ENCODE assay signal across 9 cellular contexts in genomic region chr19:16293133-16294085, GRCh38. TPM values are rescaled to one million over a fixed set of nuclear protein-coding genes. Genes with fewer than 3 reads are reported as not detected.
DNase-seq lines count a peak whose midpoint lies in the region; ATAC-seq, FAIRE-seq and TF ChIP-seq lines count a peak whose summit lies in the region.
"Had no signal": no experiment of that assay in that cellular context is flagged by ENCODE, and none has a peak within 500 bp of the region (broad histone marks: within the 10 kb centered on the region; RNA-seq: fewer than 3 reads in every experiment).

No MANE protein-coding gene starts in this region.

- H3K27me3 Mint-ChIP-seq in astrocyte (ENCODE audit: low read depth, unreplicated experiment): peaks cover 11% of the 10 kb centered on the region
- H3K27me3 Mint-ChIP-seq in natural killer cell treated with Interleukin-12 subunit alpha and Interleukin-12 subunit beta and Interleukin-15 and Interleukin-18, amount 100 ng/mL, for 72 hours: peaks cover 4 to 5% of the 10 kb centered on the region in 2 donors

- DNase-seq in Kasumi-1 (lab: John Stamatoyannopoulos, UW) (peak; percentile 11 to 17), astrocyte (ENCODE audit: low read depth) (peak; percentile 96), kidney glomerular epithelial cell (lab: John Stamatoyannopoulos, UW) (peak; percentile 16), NCI-H69 (lab: John Stamatoyannopoulos, UW) (no peak), NCI-H510A treated with DMSO at 0.1 percent for 48 hours (lab: John Stamatoyannopoulos, UW) (no peak)
- DNase-seq in natural killer cell treated with Interleukin-12 subunit alpha and Interleukin-12 subunit beta and Interleukin-15 and Interleukin-18, amount 100 ng/mL, for 72 hours (ENCODE audit: low spot score): no peak
- DNase-seq: activated naive CD8-positive, alpha-beta T cell treated with anti-CD3 and anti-CD28 coated beads, Interleukin-2, amount 10 ng/mL, durations not matched to agents 7 days and 5 days had no signal

- ATAC-seq in HG02678 (IDR thresholded peaks at IDR 0.05; ENCODE audit: unreplicated experiment): no peak
- ATAC-seq in natural killer cell treated with Interleukin-12 subunit alpha and Interleukin-12 subunit beta and Interleukin-15 and Interleukin-18, amount 100 ng/mL, for 72 hours: no peak

- H3K9me3 Mint-ChIP-seq in astrocyte (ENCODE audit: unreplicated experiment): peaks cover 1% of the 10 kb centered on the region
- no peaks in the 10 kb centered on the region for H3K9me3 Mint-ChIP-seq in natural killer cell treated with Interleukin-12 subunit alpha and Interleukin-12 subunit beta and Interleukin-15 and Interleukin-18, amount 100 ng/mL, for 72 hours
- H3K9me3 Mint-ChIP-seq: activated naive CD8-positive, alpha-beta T cell treated with anti-CD3 and anti-CD28 coated beads, Interleukin-2, amount 10 ng/mL, durations not matched to agents 7 days and 5 days had no signal

- H4K20me1 ChIP-seq in astrocyte (ENCODE audit: insufficient read depth, low read length): no peaks in the 10 kb centered on the region

- H3K27ac ChIP-seq in astrocyte (ENCODE audit: low read depth, low read length) (peak overlapping the region; percentile 92), thymus (ENCODE audit: low read depth) (peak overlapping the region; percentile 69)

- H3K4me3 ChIP-seq in astrocyte (ENCODE audit: insufficient read depth, low read depth, low read length) (peak overlapping the region; percentile 34), thymus (ENCODE audit: low read length) (no peak overlapping the region)

- WGBS in thymus: 90% methylated on average over 27 of the region's 27 CpGs

- no peak for TF ChIP-seq CTCF in astrocyte (IDR thresholded peaks at IDR 0.05; ENCODE audit: insufficient read depth, low read depth, low read length)

- H3K4me1 ChIP-seq in astrocyte (ENCODE audit: insufficient read depth, low read length) (peaks cover 19% of the 10 kb centered on the region), thymus (ENCODE audit: control insufficient read depth, insufficient read depth, low read length) (no peaks in the 10 kb centered on the region)

- H3K36me3 ChIP-seq in astrocyte (ENCODE audit: insufficient read depth, low read length) (no peaks in the 10 kb centered on the region), thymus (ENCODE audit: control insufficient read depth, insufficient read depth) (no peaks in the 10 kb centered on the region)

- H3K36me3 Mint-ChIP-seq in astrocyte (ENCODE audit: low read depth, unreplicated experiment): no peaks in the 10 kb centered on the region
- H3K36me3 Mint-ChIP-seq in natural killer cell treated with Interleukin-12 subunit alpha and Interleukin-12 subunit beta and Interleukin-15 and Interleukin-18, amount 100 ng/mL, for 72 hours: no peaks in the 10 kb centered on the region
- H3K36me3 Mint-ChIP-seq: activated naive CD8-positive, alpha-beta T cell treated with anti-CD3 and anti-CD28 coated beads, Interleukin-2, amount 10 ng/mL, durations not matched to agents 7 days and 5 days had no signal

- no peak overlapping the region for H2AFZ ChIP-seq in astrocyte (ENCODE audit: low read depth, low read length)

- peaks cover 2% of the 10 kb centered on the region for H3K4me1 Mint-ChIP-seq in astrocyte (ENCODE audit: low read depth, unreplicated experiment)
- no peaks in the 10 kb centered on the region for H3K4me1 Mint-ChIP-seq in natural killer cell treated with Interleukin-12 subunit alpha and Interleukin-12 subunit beta and Interleukin-15 and Interleukin-18, amount 100 ng/mL, for 72 hours (ENCODE audit: low read depth in 2 of 2)

- no peak overlapping the region for H3K4me3 Mint-ChIP-seq in astrocyte (ENCODE audit: unreplicated experiment)
- no peak overlapping the region for H3K4me3 Mint-ChIP-seq in natural killer cell treated with Interleukin-12 subunit alpha and Interleukin-12 subunit beta and Interleukin-15 and Interleukin-18, amount 100 ng/mL, for 72 hours
- H3K4me3 Mint-ChIP-seq: activated naive CD8-positive, alpha-beta T cell treated with anti-CD3 and anti-CD28 coated beads, Interleukin-2, amount 10 ng/mL, durations not matched to agents 7 days and 5 days had no signal

- H3K27me3 ChIP-seq in astrocyte (ENCODE audit: insufficient read depth, low read length): peaks cover 3% of the 10 kb centered on the region
- H3K27me3 ChIP-seq in thymus (ENCODE audit: control insufficient read depth, insufficient read depth): no peaks in the 10 kb centered on the region

- H3K9me3 ChIP-seq in astrocyte (ENCODE audit: insufficient read depth, low read depth, low read length): peaks cover 2% of the 10 kb centered on the region
- no peaks in the 10 kb centered on the region for H3K9me3 ChIP-seq in thymus (ENCODE audit: control insufficient read depth)

- no peak overlapping the region for H3K27ac Mint-ChIP-seq in astrocyte (ENCODE audit: unreplicated experiment)
- H3K27ac Mint-ChIP-seq in natural killer cell treated with Interleukin-12 subunit alpha and Interleukin-12 subunit beta and Interleukin-15 and Interleukin-18, amount 100 ng/mL, for 72 hours: peak overlapping the region in 1 of 2 donors; percentile 22
- H3K27ac Mint-ChIP-seq: activated naive CD8-positive, alpha-beta T cell treated with anti-CD3 and anti-CD28 coated beads, Interleukin-2, amount 10 ng/mL, durations not matched to agents 7 days and 5 days had no signal

- no peak for FAIRE-seq in astrocyte (lab: Jason Lieb, UNC)

- H3K4me2 ChIP-seq in astrocyte (ENCODE audit: low read length): peak overlapping the region; percentile 83

- peak overlapping the region; percentile 85 for H3K9ac ChIP-seq in astrocyte (ENCODE audit: low read length)

- H3K79me2 ChIP-seq in astrocyte (ENCODE audit: insufficient read depth, low read length): no peaks in the 10 kb centered on the region

RNA-seq across cellular contexts. Expression of gene KLF2, which starts 31.2 kb away (rescaled TPM):
- 1.9 and 2.0 TPM in 2 replicates for total RNA-seq in astrocyte
- 16.5 TPM for polyA plus RNA-seq in thymus
- total RNA-seq in natural killer cell treated with Interleukin-12 subunit alpha and Interleukin-12 subunit beta and Interleukin-15 and Interleukin-18, amount 100 ng/mL, for 72 hours: 1 to 10 TPM; 3.4 to 6.7 TPM

Comparison
In these comparisons a context has a peak if more than half of its experiments do, and no peak if none do; other contexts are left out.
1. DNase-seq: peak in Kasumi-1 (2 of 2), astrocyte (single experiment) and kidney glomerular epithelial cell (single experiment); none in NCI-H69 (single experiment), NCI-H510A treated with DMSO at 0.1 percent for 48 hours (single experiment) and natural killer cell treated with Interleukin-12 subunit alpha and Interleukin-12 subunit beta and Interleukin-15 and Interleukin-18, amount 100 ng/mL, for 72 hours (single experiment).